ENCODE assay signal across 1 cellular context in the genomic region with DNA sequence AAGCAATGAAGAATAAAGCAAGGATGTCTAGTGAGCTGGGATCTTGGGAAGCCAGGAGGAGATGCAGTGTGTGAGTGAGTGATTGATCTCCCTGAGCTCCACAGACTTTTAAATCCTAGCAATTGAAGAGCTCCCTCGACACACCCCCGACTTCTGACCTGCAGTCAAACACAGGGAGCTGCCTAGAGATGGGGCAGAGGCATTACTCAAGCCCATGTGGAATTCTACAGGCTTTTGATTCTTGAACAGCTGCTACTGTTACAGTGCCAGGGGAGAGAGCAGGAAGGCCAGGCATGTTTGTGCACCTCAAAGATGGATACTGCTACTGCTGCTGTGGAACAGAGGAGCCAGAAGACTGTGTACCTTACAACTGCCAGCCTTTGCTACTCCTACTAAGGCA.
TF ChIP-seq lines count a peak whose summit lies in the region.

No MANE protein-coding gene starts in this region.

TF ChIP-seq in H1, 55 proteins besides CTCF, POLR2A, EP300 and RAD21 (continued from another document):
- TF ChIP-seq, protein P1, sequence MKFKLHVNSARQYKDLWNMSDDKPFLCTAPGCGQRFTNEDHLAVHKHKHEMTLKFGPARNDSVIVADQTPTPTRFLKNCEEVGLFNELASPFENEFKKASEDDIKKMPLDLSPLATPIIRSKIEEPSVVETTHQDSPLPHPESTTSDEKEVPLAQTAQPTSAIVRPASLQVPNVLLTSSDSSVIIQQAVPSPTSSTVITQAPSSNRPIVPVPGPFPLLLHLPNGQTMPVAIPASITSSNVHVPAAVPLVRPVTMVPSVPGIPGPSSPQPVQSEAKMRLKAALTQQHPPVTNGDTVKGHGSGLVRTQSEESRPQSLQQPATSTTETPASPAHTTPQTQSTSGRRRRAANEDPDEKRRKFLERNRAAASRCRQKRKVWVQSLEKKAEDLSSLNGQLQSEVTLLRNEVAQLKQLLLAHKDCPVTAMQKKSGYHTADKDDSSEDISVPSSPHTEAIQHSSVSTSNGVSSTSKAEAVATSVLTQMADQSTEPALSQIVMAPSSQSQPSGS (IDR thresholded peaks at IDR 0.05; ENCODE audit: low read length): no peak
- TF ChIP-seq ZNF274 (IDR thresholded peaks at IDR 0.05; ENCODE audit: borderline replicate concordance, extremely low read depth, low read length): no peak
- no peak for TF ChIP-seq TAF7 (optimal IDR thresholded peaks at IDR 0.05; ENCODE audit: borderline replicate concordance, low read depth, low read length)
- TF ChIP-seq EGR1 (IDR thresholded peaks at IDR 0.05; ENCODE audit: borderline replicate concordance, low read depth, low read length): no peak
- no peak for TF ChIP-seq EZH2 (IDR thresholded peaks at IDR 0.05; ENCODE audit: low read depth, low read length, severe bottlenecking)
- no peak for TF ChIP-seq SUZ12 (IDR thresholded peaks at IDR 0.05; ENCODE audit: low read length)
- TF ChIP-seq BCL11A (IDR thresholded peaks at IDR 0.05; ENCODE audit: low read depth in 2 of 2, low read length in 2 of 2): no peak
- no peak for TF ChIP-seq KDM4A (IDR thresholded peaks at IDR 0.05; ENCODE audit: low read depth, low read length, severe bottlenecking)
